In genomic region chr11:128956401-128957203, GRCh38 we compare ENCODE assay signal across 8 cellular contexts. TPM values are rescaled to one million over a fixed set of nuclear protein-coding genes. Genes with fewer than 3 reads are reported as not detected.
DNase-seq lines count a peak whose midpoint lies in the region; ATAC-seq and TF ChIP-seq lines count a peak whose summit lies in the region.

No MANE protein-coding gene starts in this region.

- H4K20me1 ChIP-seq in OCI-LY1 (ENCODE audit: insufficient read depth, low read length): no peaks in the 10 kb centered on the region

- TF ChIP-seq CTCF in OCI-LY1 (IDR thresholded peaks at IDR 0.05; ENCODE audit: low read length): peak; percentile 76
- TF ChIP-seq CTCF in choroid plexus epithelial cell (conservative IDR thresholded peaks at IDR 0.05; ENCODE audit: low read depth, low read length): peak; percentile 75
- peak; percentile 35 to 86 (median 68) for TF ChIP-seq CTCF in upper lobe of left lung (IDR thresholded peaks at IDR 0.05)

- H3F3A ChIP-seq in OCI-LY1 (ENCODE audit: insufficient read depth, low read length): no peaks in the 10 kb centered on the region

- no peak overlapping the region for H3K4me2 ChIP-seq in OCI-LY1 (ENCODE audit: low read length)

- H2AFZ ChIP-seq in OCI-LY1 (ENCODE audit: low read length): no peak overlapping the region

- H3K9me2 ChIP-seq in OCI-LY1 (ENCODE audit: low read depth, low read length): no peaks in the 10 kb centered on the region

- no peak for TF ChIP-seq EP300 in upper lobe of left lung (IDR thresholded peaks at IDR 0.05)

- no peak overlapping the region for H3K9ac ChIP-seq in OCI-LY1 (ENCODE audit: low read length)

- H3K79me2 ChIP-seq in OCI-LY1 (ENCODE audit: insufficient read depth, low read length): no peaks in the 10 kb centered on the region

- DNase-seq in DMS114 treated with DMSO at 0.1 percent for 48 hours (lab: John Stamatoyannopoulos, UW; ENCODE audit: unreplicated experiment) (peak; percentile 52), choroid plexus epithelial cell (ENCODE audit: low read depth) (peak; percentile 81), left kidney (ENCODE audit: low read depth, low spot score) (peak; percentile 90), upper lobe of left lung (no peak), T-helper 9 cell (no peak)
- DNase-seq in Jurkat, Clone E6-1 (ENCODE audit: low read depth, low spot score): peak; percentile 44

- H3K9me3 ChIP-seq in OCI-LY1 (ENCODE audit: low read length): no peaks in the 10 kb centered on the region
- H3K9me3 ChIP-seq in upper lobe of left lung: no peaks in the 10 kb centered on the region

- no peak overlapping the region for H3K27ac ChIP-seq in OCI-LY1 (ENCODE audit: low read depth, low read length, poor library complexity, severe bottlenecking)
- H3K27ac ChIP-seq in upper lobe of left lung: no peak overlapping the region

- WGBS in upper lobe of left lung, 2 donors: 48 to 51% methylated on average over 8 of the region's 8 CpGs

- peak; percentile 58 for ATAC-seq in GM21360 (IDR thresholded peaks at IDR 0.05; ENCODE audit: unreplicated experiment)
- peak; percentile 57 to 86 for ATAC-seq in upper lobe of left lung (ENCODE audit: low FRiP score in 2 of 2)

- no peak overlapping the region for H3K4me3 ChIP-seq in Jurkat, Clone E6-1 (ENCODE audit: low read length)
- H3K4me3 ChIP-seq in OCI-LY1 (ENCODE audit: low read depth, low read length, poor library complexity, severe bottlenecking): no peak overlapping the region
- no peak overlapping the region for H3K4me3 ChIP-seq in choroid plexus epithelial cell (ENCODE audit: low read depth, low read length)
- H3K4me3 ChIP-seq in upper lobe of left lung: no peak overlapping the region

- H3K27me3 ChIP-seq in OCI-LY1 (ENCODE audit: insufficient read depth, low read length) (no peaks in the 10 kb centered on the region), upper lobe of left lung (no peaks in the 10 kb centered on the region)

- TF ChIP-seq POLR2A in upper lobe of left lung (IDR thresholded peaks at IDR 0.05): no peak

- H3K4me1 ChIP-seq in OCI-LY1 (ENCODE audit: insufficient read depth, low read length, severe bottlenecking) (no peaks in the 10 kb centered on the region), upper lobe of left lung (no peaks in the 10 kb centered on the region)

- H3K36me3 ChIP-seq in OCI-LY1 (ENCODE audit: insufficient read depth, low read length) (no peaks in the 10 kb centered on the region), upper lobe of left lung (no peaks in the 10 kb centered on the region)

RNA-seq across cellular contexts. Expression of gene TP53AIP1, which starts 13.9 kb away (rescaled TPM):
- polyA plus RNA-seq in Jurkat, Clone E6-1 (2012; ENCODE audit: insufficient read depth, insufficient read length): not detected
- total RNA-seq in upper lobe of left lung: under 1 TPM in 1 of 6 donors, not detected in 5; 0.89 TPM

Comparison
In these comparisons a context has a peak if more than half of its experiments do, and no peak if none do; other contexts are left out.
1. DNase-seq: peak in DMS114 treated with DMSO at 0.1 percent for 48 hours (single experiment), Jurkat, Clone E6-1 (single experiment), choroid plexus epithelial cell (single experiment) and left kidney (single experiment); none in upper lobe of left lung (0 of 2) and T-helper 9 cell (single experiment).
2. Peak in every context shown above with its lines, with median percentiles within 50 percentile points of each other: CTCF ChIP-seq.